ENCODE assay signal across 1 cellular context in the genomic region with DNA sequence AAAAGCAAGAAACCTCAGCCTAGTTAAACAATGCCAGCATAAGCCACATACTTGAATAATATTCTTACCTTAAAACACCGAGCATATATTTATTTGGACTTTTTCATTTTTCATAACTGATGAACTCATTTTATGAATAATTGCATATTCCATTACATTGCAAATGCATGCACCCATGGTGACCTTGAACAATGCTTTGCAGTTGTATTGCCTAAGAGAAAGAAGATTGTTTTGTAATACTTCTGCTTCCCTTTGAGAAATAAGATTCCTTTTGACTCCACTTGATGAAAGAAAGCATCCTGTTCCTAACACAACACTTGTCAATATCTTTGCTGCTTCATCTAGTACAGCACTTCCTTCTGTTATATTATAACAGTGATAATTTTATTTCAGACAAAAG.
A peak's percentile ranks its signal among the peaks of the same experiment; 100 is the strongest.
TF ChIP-seq lines count a peak whose summit lies in the region.

No MANE protein-coding gene starts in this region.

TF ChIP-seq in HepG2, 621 proteins besides CTCF, POLR2A, EP300 and RAD21 (continued from another document and continues in another):
- TF ChIP-seq, protein P1, sequence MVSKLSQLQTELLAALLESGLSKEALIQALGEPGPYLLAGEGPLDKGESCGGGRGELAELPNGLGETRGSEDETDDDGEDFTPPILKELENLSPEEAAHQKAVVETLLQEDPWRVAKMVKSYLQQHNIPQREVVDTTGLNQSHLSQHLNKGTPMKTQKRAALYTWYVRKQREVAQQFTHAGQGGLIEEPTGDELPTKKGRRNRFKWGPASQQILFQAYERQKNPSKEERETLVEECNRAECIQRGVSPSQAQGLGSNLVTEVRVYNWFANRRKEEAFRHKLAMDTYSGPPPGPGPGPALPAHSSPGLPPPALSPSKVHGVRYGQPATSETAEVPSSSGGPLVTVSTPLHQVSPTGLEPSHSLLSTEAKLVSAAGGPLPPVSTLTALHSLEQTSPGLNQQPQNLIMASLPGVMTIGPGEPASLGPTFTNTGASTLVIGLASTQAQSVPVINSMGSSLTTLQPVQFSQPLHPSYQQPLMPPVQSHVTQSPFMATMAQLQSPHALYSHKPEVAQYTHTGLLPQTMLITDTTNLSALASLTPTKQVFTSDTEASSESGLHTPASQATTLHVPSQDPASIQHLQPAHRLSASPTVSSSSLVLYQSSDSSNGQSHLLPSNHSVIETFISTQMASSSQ (IDR thresholded peaks at IDR 0.05; ENCODE audit: low read depth) = no peak
- TF ChIP-seq, protein P1 (CRISPR knock-in tag; IDR thresholded peaks at IDR 0.05; ENCODE audit: borderline replicate concordance) = no peak
- TF ChIP-seq, protein P2, sequence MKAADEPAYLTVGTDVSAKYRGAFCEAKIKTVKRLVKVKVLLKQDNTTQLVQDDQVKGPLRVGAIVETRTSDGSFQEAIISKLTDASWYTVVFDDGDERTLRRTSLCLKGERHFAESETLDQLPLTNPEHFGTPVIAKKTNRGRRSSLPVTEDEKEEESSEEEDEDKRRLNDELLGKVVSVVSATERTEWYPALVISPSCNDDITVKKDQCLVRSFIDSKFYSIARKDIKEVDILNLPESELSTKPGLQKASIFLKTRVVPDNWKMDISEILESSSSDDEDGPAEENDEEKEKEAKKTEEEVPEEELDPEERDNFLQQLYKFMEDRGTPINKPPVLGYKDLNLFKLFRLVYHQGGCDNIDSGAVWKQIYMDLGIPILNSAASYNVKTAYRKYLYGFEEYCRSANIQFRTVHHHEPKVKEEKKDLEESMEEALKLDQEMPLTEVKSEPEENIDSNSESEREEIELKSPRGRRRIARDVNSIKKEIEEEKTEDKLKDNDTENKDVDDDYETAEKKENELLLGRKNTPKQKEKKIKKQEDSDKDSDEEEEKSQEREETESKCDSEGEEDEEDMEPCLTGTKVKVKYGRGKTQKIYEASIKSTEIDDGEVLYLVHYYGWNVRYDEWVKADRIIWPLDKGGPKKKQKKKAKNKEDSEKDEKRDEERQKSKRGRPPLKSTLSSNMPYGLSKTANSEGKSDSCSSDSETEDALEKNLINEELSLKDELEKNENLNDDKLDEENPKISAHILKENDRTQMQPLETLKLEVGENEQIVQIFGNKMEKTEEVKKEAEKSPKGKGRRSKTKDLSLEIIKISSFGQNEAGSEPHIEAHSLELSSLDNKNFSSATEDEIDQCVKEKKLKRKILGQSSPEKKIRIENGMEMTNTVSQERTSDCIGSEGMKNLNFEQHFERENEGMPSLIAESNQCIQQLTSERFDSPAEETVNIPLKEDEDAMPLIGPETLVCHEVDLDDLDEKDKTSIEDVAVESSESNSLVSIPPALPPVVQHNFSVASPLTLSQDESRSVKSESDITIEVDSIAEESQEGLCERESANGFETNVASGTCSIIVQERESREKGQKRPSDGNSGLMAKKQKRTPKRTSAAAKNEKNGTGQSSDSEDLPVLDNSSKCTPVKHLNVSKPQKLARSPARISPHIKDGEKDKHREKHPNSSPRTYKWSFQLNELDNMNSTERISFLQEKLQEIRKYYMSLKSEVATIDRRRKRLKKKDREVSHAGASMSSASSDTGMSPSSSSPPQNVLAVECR (CRISPR knock-in tag; IDR thresholded peaks at IDR 0.05; ENCODE audit: borderline replicate concordance) = no peak
- TF ChIP-seq GATAD2A (CRISPR knock-in tag; IDR thresholded peaks at IDR 0.05) (peak; percentile 74), ZNF672 (CRISPR knock-in tag; IDR thresholded peaks at IDR 0.05) (no peak), SPEN (CRISPR knock-in tag; IDR thresholded peaks at IDR 0.05; ENCODE audit: low read depth) (no peak), ZSCAN21 (CRISPR knock-in tag; IDR thresholded peaks at IDR 0.05; ENCODE audit: borderline replicate concordance) (no peak), NFYC (CRISPR knock-in tag; IDR thresholded peaks at IDR 0.05) (no peak), ZNF616 (CRISPR knock-in tag; IDR thresholded peaks at IDR 0.05; ENCODE audit: low read depth) (no peak), ZNF136 (CRISPR knock-in tag; IDR thresholded peaks at IDR 0.05; ENCODE audit: low read depth) (no peak), ESRRA (CRISPR knock-in tag; IDR thresholded peaks at IDR 0.05; ENCODE audit: low read depth) (no peak), MIER3 (CRISPR knock-in tag; IDR thresholded peaks at IDR 0.05; ENCODE audit: borderline replicate concordance) (no peak), SETDB1 (CRISPR knock-in tag; IDR thresholded peaks at IDR 0.05; ENCODE audit: borderline replicate concordance) (no peak), NCOA2 (CRISPR knock-in tag; IDR thresholded peaks at IDR 0.05) (peak; percentile 21; the same call in 1 of the 2 replicates), ZBTB7A (CRISPR knock-in tag; IDR thresholded peaks at IDR 0.05) (no peak), SIX4 (CRISPR knock-in tag; IDR thresholded peaks at IDR 0.05) (no peak), ZEB1 (IDR thresholded peaks at IDR 0.05; ENCODE audit: insufficient replicate concordance, low read depth) (no peak), POLR2AphosphoS5 (IDR thresholded peaks at IDR 0.05; ENCODE audit: low read depth, low read length) (no peak), ZNF782 (CRISPR knock-in tag; IDR thresholded peaks at IDR 0.05; ENCODE audit: borderline replicate concordance) (no peak), ZNF337 (CRISPR knock-in tag; IDR thresholded peaks at IDR 0.05; ENCODE audit: borderline replicate concordance, low read depth) (no peak), CENPX (CRISPR knock-in tag; IDR thresholded peaks at IDR 0.05) (no peak), HNF4A (CRISPR knock-in tag; IDR thresholded peaks at IDR 0.05) (peak; percentile 43; the same call in 1 of the 2 replicates), ZNF841 (CRISPR knock-in tag; IDR thresholded peaks at IDR 0.05; ENCODE audit: borderline replicate concordance) (no peak), CEBPG (CRISPR knock-in tag; IDR thresholded peaks at IDR 0.05) (peak; percentile 71), ELF1 (CRISPR knock-in tag; IDR thresholded peaks at IDR 0.05) (no peak), CREB1 (IDR thresholded peaks at IDR 0.05) (no peak), CREB1 (CRISPR knock-in tag; IDR thresholded peaks at IDR 0.05) (0 out of 2 replicates have a peak, but pooled peaks have one; percentile 12), ZNF501 (CRISPR knock-in tag; IDR thresholded peaks at IDR 0.05) (no peak), RBFOX2 (IDR thresholded peaks at IDR 0.05; ENCODE audit: low read depth, low read length) (no peak), ZFP37 (CRISPR knock-in tag; IDR thresholded peaks at IDR 0.05; ENCODE audit: borderline replicate concordance) (no peak), MAF1 (CRISPR knock-in tag; IDR thresholded peaks at IDR 0.05; ENCODE audit: borderline replicate concordance) (no peak), PAWR (CRISPR knock-in tag; IDR thresholded peaks at IDR 0.05; ENCODE audit: borderline replicate concordance) (no peak), DNMT3B (CRISPR knock-in tag; conservative IDR thresholded peaks at IDR 0.05) (no peak), ZFP1 (CRISPR knock-in tag; IDR thresholded peaks at IDR 0.05) (no peak), ATF7 (IDR thresholded peaks at IDR 0.05) (no peak), ATF7 (CRISPR knock-in tag; IDR thresholded peaks at IDR 0.05) (no peak), DMAP1 (CRISPR knock-in tag; IDR thresholded peaks at IDR 0.05) (no peak), CBFB (CRISPR knock-in tag; IDR thresholded peaks at IDR 0.05) (no peak)
- TF ChIP-seq, protein P3, sequence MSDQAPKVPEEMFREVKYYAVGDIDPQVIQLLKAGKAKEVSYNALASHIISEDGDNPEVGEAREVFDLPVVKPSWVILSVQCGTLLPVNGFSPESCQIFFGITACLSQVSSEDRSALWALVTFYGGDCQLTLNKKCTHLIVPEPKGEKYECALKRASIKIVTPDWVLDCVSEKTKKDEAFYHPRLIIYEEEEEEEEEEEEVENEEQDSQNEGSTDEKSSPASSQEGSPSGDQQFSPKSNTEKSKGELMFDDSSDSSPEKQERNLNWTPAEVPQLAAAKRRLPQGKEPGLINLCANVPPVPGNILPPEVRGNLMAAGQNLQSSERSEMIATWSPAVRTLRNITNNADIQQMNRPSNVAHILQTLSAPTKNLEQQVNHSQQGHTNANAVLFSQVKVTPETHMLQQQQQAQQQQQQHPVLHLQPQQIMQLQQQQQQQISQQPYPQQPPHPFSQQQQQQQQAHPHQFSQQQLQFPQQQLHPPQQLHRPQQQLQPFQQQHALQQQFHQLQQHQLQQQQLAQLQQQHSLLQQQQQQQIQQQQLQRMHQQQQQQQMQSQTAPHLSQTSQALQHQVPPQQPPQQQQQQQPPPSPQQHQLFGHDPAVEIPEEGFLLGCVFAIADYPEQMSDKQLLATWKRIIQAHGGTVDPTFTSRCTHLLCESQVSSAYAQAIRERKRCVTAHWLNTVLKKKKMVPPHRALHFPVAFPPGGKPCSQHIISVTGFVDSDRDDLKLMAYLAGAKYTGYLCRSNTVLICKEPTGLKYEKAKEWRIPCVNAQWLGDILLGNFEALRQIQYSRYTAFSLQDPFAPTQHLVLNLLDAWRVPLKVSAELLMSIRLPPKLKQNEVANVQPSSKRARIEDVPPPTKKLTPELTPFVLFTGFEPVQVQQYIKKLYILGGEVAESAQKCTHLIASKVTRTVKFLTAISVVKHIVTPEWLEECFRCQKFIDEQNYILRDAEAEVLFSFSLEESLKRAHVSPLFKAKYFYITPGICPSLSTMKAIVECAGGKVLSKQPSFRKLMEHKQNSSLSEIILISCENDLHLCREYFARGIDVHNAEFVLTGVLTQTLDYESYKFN (CRISPR knock-in tag; conservative IDR thresholded peaks at IDR 0.05) = no peak
- TF ChIP-seq, protein P4, sequence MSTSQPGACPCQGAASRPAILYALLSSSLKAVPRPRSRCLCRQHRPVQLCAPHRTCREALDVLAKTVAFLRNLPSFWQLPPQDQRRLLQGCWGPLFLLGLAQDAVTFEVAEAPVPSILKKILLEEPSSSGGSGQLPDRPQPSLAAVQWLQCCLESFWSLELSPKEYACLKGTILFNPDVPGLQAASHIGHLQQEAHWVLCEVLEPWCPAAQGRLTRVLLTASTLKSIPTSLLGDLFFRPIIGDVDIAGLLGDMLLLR (CRISPR knock-in tag; IDR thresholded peaks at IDR 0.05) = no peak
- TF ChIP-seq, protein P5, sequence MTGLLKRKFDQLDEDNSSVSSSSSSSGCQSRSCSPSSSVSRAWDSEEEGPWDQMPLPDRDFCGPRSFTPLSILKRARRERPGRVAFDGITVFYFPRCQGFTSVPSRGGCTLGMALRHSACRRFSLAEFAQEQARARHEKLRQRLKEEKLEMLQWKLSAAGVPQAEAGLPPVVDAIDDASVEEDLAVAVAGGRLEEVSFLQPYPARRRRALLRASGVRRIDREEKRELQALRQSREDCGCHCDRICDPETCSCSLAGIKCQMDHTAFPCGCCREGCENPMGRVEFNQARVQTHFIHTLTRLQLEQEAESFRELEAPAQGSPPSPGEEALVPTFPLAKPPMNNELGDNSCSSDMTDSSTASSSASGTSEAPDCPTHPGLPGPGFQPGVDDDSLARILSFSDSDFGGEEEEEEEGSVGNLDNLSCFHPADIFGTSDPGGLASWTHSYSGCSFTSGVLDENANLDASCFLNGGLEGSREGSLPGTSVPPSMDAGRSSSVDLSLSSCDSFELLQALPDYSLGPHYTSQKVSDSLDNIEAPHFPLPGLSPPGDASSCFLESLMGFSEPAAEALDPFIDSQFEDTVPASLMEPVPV (CRISPR knock-in tag; IDR thresholded peaks at IDR 0.05) = no peak
- TF ChIP-seq, protein P6, sequence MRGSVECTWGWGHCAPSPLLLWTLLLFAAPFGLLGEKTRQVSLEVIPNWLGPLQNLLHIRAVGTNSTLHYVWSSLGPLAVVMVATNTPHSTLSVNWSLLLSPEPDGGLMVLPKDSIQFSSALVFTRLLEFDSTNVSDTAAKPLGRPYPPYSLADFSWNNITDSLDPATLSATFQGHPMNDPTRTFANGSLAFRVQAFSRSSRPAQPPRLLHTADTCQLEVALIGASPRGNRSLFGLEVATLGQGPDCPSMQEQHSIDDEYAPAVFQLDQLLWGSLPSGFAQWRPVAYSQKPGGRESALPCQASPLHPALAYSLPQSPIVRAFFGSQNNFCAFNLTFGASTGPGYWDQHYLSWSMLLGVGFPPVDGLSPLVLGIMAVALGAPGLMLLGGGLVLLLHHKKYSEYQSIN (CRISPR knock-in tag; IDR thresholded peaks at IDR 0.05; ENCODE audit: borderline replicate concordance) = no peak
- TF ChIP-seq, protein P7, sequence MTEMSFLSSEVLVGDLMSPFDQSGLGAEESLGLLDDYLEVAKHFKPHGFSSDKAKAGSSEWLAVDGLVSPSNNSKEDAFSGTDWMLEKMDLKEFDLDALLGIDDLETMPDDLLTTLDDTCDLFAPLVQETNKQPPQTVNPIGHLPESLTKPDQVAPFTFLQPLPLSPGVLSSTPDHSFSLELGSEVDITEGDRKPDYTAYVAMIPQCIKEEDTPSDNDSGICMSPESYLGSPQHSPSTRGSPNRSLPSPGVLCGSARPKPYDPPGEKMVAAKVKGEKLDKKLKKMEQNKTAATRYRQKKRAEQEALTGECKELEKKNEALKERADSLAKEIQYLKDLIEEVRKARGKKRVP (CRISPR knock-in tag; IDR thresholded peaks at IDR 0.05) = 0 out of 4 replicates have a peak, but pooled peaks of 1 of the 2 experiments have one; percentile 40
- TF ChIP-seq, protein P8, sequence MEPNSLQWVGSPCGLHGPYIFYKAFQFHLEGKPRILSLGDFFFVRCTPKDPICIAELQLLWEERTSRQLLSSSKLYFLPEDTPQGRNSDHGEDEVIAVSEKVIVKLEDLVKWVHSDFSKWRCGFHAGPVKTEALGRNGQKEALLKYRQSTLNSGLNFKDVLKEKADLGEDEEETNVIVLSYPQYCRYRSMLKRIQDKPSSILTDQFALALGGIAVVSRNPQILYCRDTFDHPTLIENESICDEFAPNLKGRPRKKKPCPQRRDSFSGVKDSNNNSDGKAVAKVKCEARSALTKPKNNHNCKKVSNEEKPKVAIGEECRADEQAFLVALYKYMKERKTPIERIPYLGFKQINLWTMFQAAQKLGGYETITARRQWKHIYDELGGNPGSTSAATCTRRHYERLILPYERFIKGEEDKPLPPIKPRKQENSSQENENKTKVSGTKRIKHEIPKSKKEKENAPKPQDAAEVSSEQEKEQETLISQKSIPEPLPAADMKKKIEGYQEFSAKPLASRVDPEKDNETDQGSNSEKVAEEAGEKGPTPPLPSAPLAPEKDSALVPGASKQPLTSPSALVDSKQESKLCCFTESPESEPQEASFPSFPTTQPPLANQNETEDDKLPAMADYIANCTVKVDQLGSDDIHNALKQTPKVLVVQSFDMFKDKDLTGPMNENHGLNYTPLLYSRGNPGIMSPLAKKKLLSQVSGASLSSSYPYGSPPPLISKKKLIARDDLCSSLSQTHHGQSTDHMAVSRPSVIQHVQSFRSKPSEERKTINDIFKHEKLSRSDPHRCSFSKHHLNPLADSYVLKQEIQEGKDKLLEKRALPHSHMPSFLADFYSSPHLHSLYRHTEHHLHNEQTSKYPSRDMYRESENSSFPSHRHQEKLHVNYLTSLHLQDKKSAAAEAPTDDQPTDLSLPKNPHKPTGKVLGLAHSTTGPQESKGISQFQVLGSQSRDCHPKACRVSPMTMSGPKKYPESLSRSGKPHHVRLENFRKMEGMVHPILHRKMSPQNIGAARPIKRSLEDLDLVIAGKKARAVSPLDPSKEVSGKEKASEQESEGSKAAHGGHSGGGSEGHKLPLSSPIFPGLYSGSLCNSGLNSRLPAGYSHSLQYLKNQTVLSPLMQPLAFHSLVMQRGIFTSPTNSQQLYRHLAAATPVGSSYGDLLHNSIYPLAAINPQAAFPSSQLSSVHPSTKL (CRISPR knock-in tag; IDR thresholded peaks at IDR 0.05) = peak; percentile 65
